ENCODE assay signal across 21 cellular contexts in genomic region chr13:109140054-109140776, GRCh38.
DNase-seq lines count a peak whose midpoint lies in the region; ATAC-seq and TF ChIP-seq lines count a peak whose summit lies in the region.
"Had no signal": no experiment of that assay in that cellular context is flagged by ENCODE, and none has a peak within 500 bp of the region (broad histone marks: within the 10 kb centered on the region; RNA-seq: fewer than 3 reads in every experiment).

No MANE protein-coding gene starts in this region.

- H3K9me3 ChIP-seq in breast epithelium (no peaks in the 10 kb centered on the region), gastroesophageal sphincter (no peaks in the 10 kb centered on the region), transverse colon (no peaks in the 10 kb centered on the region), spleen (peaks cover 0 to 9% (median 0%) of the 10 kb centered on the region in 8 donors)

- H3K36me3 Mint-ChIP-seq in MCF 10A (ENCODE audit: insufficient read depth, unreplicated experiment), result no peaks in the 10 kb centered on the region

- CTCF ChIA-PET in MCF 10A (lab: Yijun Ruan, JAX), result no interaction called here

- H3K27me3 ChIP-seq in breast epithelium (peaks cover 0 to 14% of the 10 kb centered on the region in 2 donors), gastroesophageal sphincter (peaks cover 19% of the 10 kb centered on the region), transverse colon (peaks cover 30% of the 10 kb centered on the region), spleen (replicated peaks in 1 of 7) (peaks cover 0 to 66% (median 21%) of the 10 kb centered on the region in 7 donors)

- H3K27me3 Mint-ChIP-seq in MCF 10A (ENCODE audit: insufficient read depth, unreplicated experiment), result no peaks in the 10 kb centered on the region

- TF ChIP-seq POLR2A in breast epithelium (IDR thresholded peaks at IDR 0.05), result no peak
- TF ChIP-seq POLR2A in gastroesophageal sphincter (IDR thresholded peaks at IDR 0.05), result no peak
- no peak for TF ChIP-seq POLR2A in transverse colon (IDR thresholded peaks at IDR 0.05)
- no peak for TF ChIP-seq POLR2A in spleen (IDR thresholded peaks at IDR 0.05)

- no peaks in the 10 kb centered on the region for H3K4me1 Mint-ChIP-seq in MCF 10A (ENCODE audit: insufficient read depth, unreplicated experiment)
- H3K4me1 Mint-ChIP-seq: nephron had no signal

- POLR2A ChIA-PET in MCF 10A (lab: Yijun Ruan, JAX), result interaction anchor here (1.1 kb wide), 1 partner anchor 8 kb away, joined by 4 read pairs; no protein-coding TSS in a partner anchor

- TF ChIP-seq EP300 in gastroesophageal sphincter (IDR thresholded peaks at IDR 0.05) (no peak), transverse colon (IDR thresholded peaks at IDR 0.05; ENCODE audit: low read depth) (no peak)

- no peak overlapping the region for H3K27ac Mint-ChIP-seq in MCF 10A (ENCODE audit: low read depth, unreplicated experiment)
- H3K27ac Mint-ChIP-seq: nephron had no signal

- no peak overlapping the region for H3K27ac ChIP-seq in breast epithelium
- H3K27ac ChIP-seq in gastroesophageal sphincter, result peak overlapping the region in 3 of 4 donors; percentile 61 to 81 (median 73)
- H3K27ac ChIP-seq in transverse colon, result no peak overlapping the region
- H3K27ac ChIP-seq in spleen, result no peak overlapping the region
- H3K27ac ChIP-seq: RWPE1 had no signal

- ATAC-seq in gastroesophageal sphincter, result peak; percentile 30

- DNase-seq in breast epithelium (ENCODE audit: low spot score in 2 of 2), result no peak
- DNase-seq in MCF 10A (ENCODE audit: unreplicated experiment), result no peak
- DNase-seq in retina, result peak; percentile 38
- DNase-seq in transverse colon, result no peak
- DNase-seq in spleen, result no peak
- no peak for DNase-seq in SW480 (ENCODE audit: low spot score)
- DNase-seq in HT-29 (ENCODE audit: low spot score), result no peak
- DNase-seq: 8988T; activated CD4-positive, alpha-beta T cell treated with anti-CD3 and anti-CD28 coated beads, Interleukin-2, amount 50 U/mL, for 4 hours; activated naive CD4-positive, alpha-beta T cell; C1 segment of cervical spinal cord; hypothalamus; Kasumi-1; NCI-H1092 treated with DMSO at 0.1 percent for 48 hours; NCI-H2081 treated with DMSO at 0.1 percent for 48 hours; NCI-H510A treated with DMSO at 0.1 percent for 48 hours; stimulated activated CD4-positive, alpha-beta T cell treated with anti-CD3 and anti-CD28 coated beads, Interleukin-15, amount 100 ng/mL, for 24 hours; T-helper 1 cell had no signal

- no peaks in the 10 kb centered on the region for H3K4me1 ChIP-seq in breast epithelium
- peaks cover 0 to 20% (median 0%) of the 10 kb centered on the region in 3 donors for H3K4me1 ChIP-seq in gastroesophageal sphincter
- peaks cover 0 to 4% (median 0%) of the 10 kb centered on the region in 4 donors for H3K4me1 ChIP-seq in transverse colon
- peaks cover 0 to 9% (median 0%) of the 10 kb centered on the region in 6 donors for H3K4me1 ChIP-seq in spleen

- in situ Hi-C loops in transverse colon (cut with MboI; ENCODE audit: low pct_ligation_motif_present in 1 of 4, low pct_unique_long_range_greater_than_20kb in 1 of 4, low sequenced_read_pairs in 3 of 4), result loop anchor here (10.0 to 25.0 kb wide), 3 partner anchors 647 to 975 kb away; partner anchors contain the start of gene IRS2 (in 3 of the 4)

- no peak overlapping the region for H3K4me3 Mint-ChIP-seq in MCF 10A (ENCODE audit: unreplicated experiment)
- H3K4me3 Mint-ChIP-seq: nephron had no signal

- no TSS peak for BruUV-seq in MCF 10A (replicated peaks; lab: Mats Ljungman, UMichigan)

- no peak for TF ChIP-seq CTCF in breast epithelium (IDR thresholded peaks at IDR 0.05)
- no peak for TF ChIP-seq CTCF in MCF 10A (IDR thresholded peaks at IDR 0.05; ENCODE audit: unreplicated experiment)
- no peak for TF ChIP-seq CTCF in gastroesophageal sphincter (IDR thresholded peaks at IDR 0.05)
- TF ChIP-seq CTCF in transverse colon (IDR thresholded peaks at IDR 0.05), result no peak
- no peak for TF ChIP-seq CTCF in spleen (IDR thresholded peaks at IDR 0.05 in 8 of 11, conservative IDR thresholded peaks at IDR 0.05 in 3 of 11)

- no peaks in the 10 kb centered on the region for H3K36me3 ChIP-seq in breast epithelium
- no peaks in the 10 kb centered on the region for H3K36me3 ChIP-seq in gastroesophageal sphincter
- H3K36me3 ChIP-seq in transverse colon, result no peaks in the 10 kb centered on the region
- H3K36me3 ChIP-seq in spleen, result no peaks in the 10 kb centered on the region

- peaks cover 6% of the 10 kb centered on the region for H3K9me3 Mint-ChIP-seq in MCF 10A (ENCODE audit: unreplicated experiment)

- intact Hi-C loops in breast epithelium (cut with DNase I; ENCODE audit: low total_unique reads), result no loop called here
- intact Hi-C loops in MCF 10A (cut with micrococcal nuclease), result no loop called here
- intact Hi-C loops in transverse colon (cut with DNase I; ENCODE audit: low total_unique reads), result no loop called here
- intact Hi-C loops in spleen (cut with DNase I; ENCODE audit: low total_unique reads), result loop anchor here (10.0 kb wide), 1 partner anchor 645 kb away; the partner anchor contains the start of gene IRS2

- H3K4me3 ChIP-seq in breast epithelium (peak overlapping the region; percentile 0 to 66 (median 46)), gastroesophageal sphincter (peak overlapping the region; percentile 40 to 61), transverse colon (peak overlapping the region in 3 of 4 donors; percentile 13 to 28 (median 24)), spleen (peak overlapping the region in 1 of 8 donors; percentile 24)

- 100% methylated on average over 1 of the region's 79 CpGs; no CpG with 5 or more reads in 1 of the 2 donors for WGBS in gastroesophageal sphincter (ENCODE audit: low coverage in 1 of 2), 2 donors
- 76% methylated on average over 53 of the region's 79 CpGs; no CpG with 5 or more reads in 1 of the 2 donors for WGBS in transverse colon (ENCODE audit: low coverage in 1 of 2), 2 donors
- 34 to 60% (median 40%) methylated on average over 32 to 79 of the region's 79 CpGs for WGBS in spleen, 5 donors

Comparison
In these comparisons a context has a peak if more than half of its experiments do, and no peak if none do; other contexts are left out.
1. H3K27ac ChIP-seq: peak in gastroesophageal sphincter (3 of 4); none in breast epithelium (0 of 2), transverse colon (0 of 4) and spleen (0 of 8).